In genomic region chr6:131062245-131063027, GRCh38 we compare ENCODE assay signal across 1 cellular context.
TF ChIP-seq lines count a peak whose summit lies in the region.

No MANE protein-coding gene starts in this region.

TF ChIP-seq in HepG2, 621 proteins besides CTCF, POLR2A, EP300 and RAD21 (continued from another document and continues in another):
- TF ChIP-seq PLSCR1 (CRISPR knock-in tag; IDR thresholded peaks at IDR 0.05; ENCODE audit: borderline replicate concordance) (no peak), RNF2 (conservative IDR thresholded peaks at IDR 0.05; ENCODE audit: low read depth) (0 out of 2 replicates have a peak, but pooled peaks have one; percentile 27), ZNF142 (CRISPR knock-in tag; IDR thresholded peaks at IDR 0.05) (no peak), ZBTB3 (CRISPR knock-in tag; IDR thresholded peaks at IDR 0.05; ENCODE audit: borderline replicate concordance, low read depth) (no peak), TRIM24 (CRISPR knock-in tag; IDR thresholded peaks at IDR 0.05) (no peak), TBX3 (IDR thresholded peaks at IDR 0.05; ENCODE audit: borderline replicate concordance) (no peak), ZNF512B (CRISPR knock-in tag; IDR thresholded peaks at IDR 0.05; ENCODE audit: borderline replicate concordance) (no peak), ZNF597 (CRISPR knock-in tag; IDR thresholded peaks at IDR 0.05) (no peak), RARG (CRISPR knock-in tag; IDR thresholded peaks at IDR 0.05; ENCODE audit: low read depth) (no peak), ISL2 (CRISPR knock-in tag; IDR thresholded peaks at IDR 0.05) (no peak), ZNF280D (CRISPR knock-in tag; IDR thresholded peaks at IDR 0.05) (0 out of 2 replicates have a peak, but pooled peaks have one; percentile 10), NPAS2 (CRISPR knock-in tag; IDR thresholded peaks at IDR 0.05; ENCODE audit: borderline replicate concordance) (no peak), ETS1 (CRISPR knock-in tag; IDR thresholded peaks at IDR 0.05) (no peak), ZNF552 (CRISPR knock-in tag; IDR thresholded peaks at IDR 0.05; ENCODE audit: borderline replicate concordance) (no peak), KDM2A (CRISPR knock-in tag; IDR thresholded peaks at IDR 0.05; ENCODE audit: borderline replicate concordance, low read depth) (peak; percentile 40; the same call in 1 of the 2 replicates), NFKBIZ (CRISPR knock-in tag; IDR thresholded peaks at IDR 0.05) (no peak), ZBTB34 (CRISPR knock-in tag; IDR thresholded peaks at IDR 0.05) (no peak), ZNF816 (CRISPR knock-in tag; IDR thresholded peaks at IDR 0.05; ENCODE audit: borderline replicate concordance) (no peak), ZNF780A (CRISPR knock-in tag; IDR thresholded peaks at IDR 0.05) (no peak), SKI (IDR thresholded peaks at IDR 0.05; ENCODE audit: partially characterized antibody) (peak; percentile 55), NAIF1 (CRISPR knock-in tag; IDR thresholded peaks at IDR 0.05; ENCODE audit: borderline replicate concordance) (no peak), PRDM4 (CRISPR knock-in tag; IDR thresholded peaks at IDR 0.05; ENCODE audit: borderline replicate concordance) (no peak), SNRNP70 (IDR thresholded peaks at IDR 0.05; ENCODE audit: low read depth, low read length) (no peak), ZNF75D (CRISPR knock-in tag; IDR thresholded peaks at IDR 0.05; ENCODE audit: borderline replicate concordance) (no peak), RBM39 (IDR thresholded peaks at IDR 0.05; ENCODE audit: low read depth, low read length, poor library complexity, severe bottlenecking) (no peak), ZSCAN31 (CRISPR knock-in tag; IDR thresholded peaks at IDR 0.05; ENCODE audit: low read depth) (peak; percentile 12; the same call in 1 of the 2 replicates), ZNF138 (CRISPR knock-in tag; IDR thresholded peaks at IDR 0.05; ENCODE audit: low read depth) (no peak), KLF12 (CRISPR knock-in tag; IDR thresholded peaks at IDR 0.05; ENCODE audit: borderline replicate concordance) (peak; percentile 52; the same call in 1 of the 2 replicates), FLYWCH1 (CRISPR knock-in tag; IDR thresholded peaks at IDR 0.05) (no peak), FOXC1 (CRISPR knock-in tag; IDR thresholded peaks at IDR 0.05; ENCODE audit: borderline replicate concordance) (no peak), GTF2F1 (IDR thresholded peaks at IDR 0.05; ENCODE audit: low read length) (no peak), REXO4 (CRISPR knock-in tag; IDR thresholded peaks at IDR 0.05; ENCODE audit: borderline replicate concordance) (no peak), ZBTB25 (CRISPR knock-in tag; IDR thresholded peaks at IDR 0.05) (no peak), MTERF4 (CRISPR knock-in tag; IDR thresholded peaks at IDR 0.05) (no peak), ZNF891 (CRISPR knock-in tag; IDR thresholded peaks at IDR 0.05) (no peak; the same call in 1 of the 2 replicates), SYNCRIP (IDR thresholded peaks at IDR 0.05; ENCODE audit: insufficient read depth, low read depth, low read length) (no peak), PAF1 (CRISPR knock-in tag; IDR thresholded peaks at IDR 0.05) (no peak), SMAD1 (CRISPR knock-in tag; IDR thresholded peaks at IDR 0.05; ENCODE audit: borderline replicate concordance, low read depth) (no peak; the same call in 1 of the 2 replicates), KLF6 (CRISPR knock-in tag; IDR thresholded peaks at IDR 0.05) (no peak), ATAD3A (CRISPR knock-in tag; IDR thresholded peaks at IDR 0.05) (no peak)
